1 cellular context compared by ENCODE assay signal in genomic region chr3:196079736-196080516, GRCh38.
TF ChIP-seq lines count a peak whose summit lies in the region.

No MANE protein-coding gene starts in this region.

TF ChIP-seq in HepG2, 621 proteins besides CTCF, POLR2A, EP300 and RAD21:
- TF ChIP-seq ZBTB38 (CRISPR knock-in tag; IDR thresholded peaks at IDR 0.05) (peak; percentile 72), ZNF687 (CRISPR knock-in tag; IDR thresholded peaks at IDR 0.05) (0 out of 2 replicates have a peak, but pooled peaks have one; percentile 19), ZMYM2 (CRISPR knock-in tag; IDR thresholded peaks at IDR 0.05) (0 out of 2 replicates have a peak, but pooled peaks have one; percentile 20), TAF1 (CRISPR knock-in tag; IDR thresholded peaks at IDR 0.05) (0 out of 2 replicates have a peak, but pooled peaks have one; percentile 17)
TF ChIP-seq in HepG2: peak in this region for 4; not testable (repeated sequence) for 617.
